ENCODE assay signal across 19 cellular contexts in genomic region chr15:74821790-74822158, GRCh38. TPM values are rescaled to one million over a fixed set of nuclear protein-coding genes. Genes with fewer than 3 reads are reported as not detected.
A peak's percentile ranks its signal among the peaks of the same experiment; 100 is the strongest.
DNase-seq lines count a peak whose midpoint lies in the region; ATAC-seq, FAIRE-seq and TF ChIP-seq lines count a peak whose summit lies in the region.
"Had no signal": no experiment of that assay in that cellular context is flagged by ENCODE, and none has a peak within 500 bp of the region (broad histone marks: within the 10 kb centered on the region; RNA-seq: fewer than 3 reads in every experiment).

No MANE protein-coding gene starts in this region.

- CTCF ChIA-PET in GM12878 (lab: Yijun Ruan, JAX), result interaction anchor here (1.1 to 2.3 kb wide), 11 partner anchors 8 to 187 kb away, joined by 3 to 12 read pairs (median 3); no protein-coding TSS in a partner anchor

- H4K20me1 ChIP-seq in DOHH2 (ENCODE audit: control insufficient read depth, insufficient read depth, low read depth, low read length), result no peaks in the 10 kb centered on the region
- H4K20me1 ChIP-seq in Karpas-422 (ENCODE audit: insufficient read depth, low read depth, low read length), result no peaks in the 10 kb centered on the region; the same call in 1 of the 2 replicates
- no peaks in the 10 kb centered on the region for H4K20me1 ChIP-seq in GM12878 (ENCODE audit: control insufficient read depth, insufficient read depth)

- H3F3A ChIP-seq in DOHH2 (ENCODE audit: control insufficient read depth, insufficient read depth), result 0 out of 2 replicates have a peak, but pooled peaks cover 2% of the 10 kb centered on the region

- no peak for TF ChIP-seq POLR2A in GM12878 (IDR thresholded peaks at IDR 0.05; ENCODE audit: low read depth, low read length)

- ATAC-seq in GM12878, result no peak
- no peak for ATAC-seq in stimulated activated memory B cell treated with anti-CD40 and anti-IgM and Interleukin-4, amounts not matched to agents 10 μg/mL and 1 μg/mL and 100 μg/mL, for 72 hours
- no peak for ATAC-seq in GM21367 (IDR thresholded peaks at IDR 0.05; ENCODE audit: unreplicated experiment)
- no peak for ATAC-seq in HG02623 (IDR thresholded peaks at IDR 0.05; ENCODE audit: unreplicated experiment)

- H3K4me3 ChIP-seq in DOHH2 (ENCODE audit: low read length) (peak overlapping the region; percentile 64), Karpas-422 (ENCODE audit: low read length) (peak overlapping the region; percentile 52; the same call in 1 of the 2 replicates), GM12878 (no peak overlapping the region)

- in situ Hi-C loops in GM12878 (cut with MboI), result no loop called here

- peaks cover 54% of the 10 kb centered on the region for H3K4me1 Mint-ChIP-seq in stimulated activated memory B cell treated with anti-CD40 and anti-IgM and Interleukin-4, amounts not matched to agents 10 μg/mL and 1 μg/mL and 100 μg/mL, for 72 hours

- DNase-seq in Karpas-422 (no peak), GM12878 (ENCODE audit: low read depth, low spot score) (no peak), NCI-H2029 (lab: John Stamatoyannopoulos, UW) (no peak)
- DNase-seq: DMS53, KG1, NCI-H1092 treated with DMSO at 0.1 percent for 48 hours, NCI-H1436 treated with DMSO at 0.1 percent for 48 hours, NCI-H2029 treated with DMSO at 0.1 percent for 48 hours, NCI-H226, NCI-H510A treated with DMSO at 0.1 percent for 48 hours, NCI-H748 treated with DMSO at 0.1 percent for 48 hours, Right ventricle myocardium superior had no signal

- TF ChIP-seq EP300 in GM12878 (IDR thresholded peaks at IDR 0.05; ENCODE audit: borderline replicate concordance in 1 of 2, control insufficient read depth in 1 of 2, low read depth in 2 of 2, low read length in 2 of 2), result no peak

- H3K79me2 ChIP-seq in DOHH2 (ENCODE audit: control insufficient read depth, low read length) (no peaks in the 10 kb centered on the region), Karpas-422 (ENCODE audit: low read length) (peaks cover 14% of the 10 kb centered on the region), GM12878 (ENCODE audit: control insufficient read depth, insufficient read depth, low read length) (no peaks in the 10 kb centered on the region)

- RAD21 ChIA-PET in GM12878 (lab: Charles Lee; ENCODE audit: unreplicated experiment), result interaction anchor here (1.1 to 1.2 kb wide), 2 partner anchors 37 to 188 kb away, joined by 3 to 4 read pairs; no protein-coding TSS in a partner anchor

- H3K27ac ChIP-seq in DOHH2 (ENCODE audit: low read depth, low read length) (peak overlapping the region; percentile 64), Karpas-422 (ENCODE audit: low read length) (peak overlapping the region; percentile 99), GM12878 (ENCODE audit: control insufficient read depth, insufficient read depth) (no peak overlapping the region)

- peak overlapping the region; percentile 74 for H3K9ac ChIP-seq in Karpas-422 (ENCODE audit: low read length)
- H3K9ac ChIP-seq in GM12878 (ENCODE audit: control insufficient read depth, insufficient read depth, low read length), result no peak overlapping the region

- H3K4me2 ChIP-seq in DOHH2 (ENCODE audit: low read length), result peak overlapping the region; percentile 78
- H3K4me2 ChIP-seq in Karpas-422 (ENCODE audit: low read depth, low read length, poor library complexity, severe bottlenecking), result peak overlapping the region; percentile 62
- H3K4me2 ChIP-seq in GM12878 (ENCODE audit: control insufficient read depth, insufficient read depth), result peak overlapping the region; percentile 49; the same call in 1 of the 2 replicates

- no peak overlapping the region for H2AFZ ChIP-seq in Karpas-422 (ENCODE audit: low read length)
- H2AFZ ChIP-seq in GM12878 (ENCODE audit: control insufficient read depth, low read depth, low read length), result no peak overlapping the region

- TF ChIP-seq CTCF in DOHH2 (IDR thresholded peaks at IDR 0.05; ENCODE audit: low read depth, low read length, poor library complexity, severe bottlenecking) (no peak), GM12878 (IDR thresholded peaks at IDR 0.05 in 2 of 3, conservative IDR thresholded peaks at IDR 0.05 in 1 of 3; ENCODE audit: control insufficient read depth in 2 of 3, extremely low read depth in 1 of 3, insufficient read depth in 1 of 3, low read depth in 3 of 3, low read length in 3 of 3) (no peak)

- WGBS in GM12878 (ENCODE audit: insufficient coverage, insufficient replicate concordance, low lambda C conversion rate, missing lambda C conversion rate), result 86% methylated on average over 6 of the region's 7 CpGs

- H3K4me1 ChIP-seq in DOHH2 (ENCODE audit: control insufficient read depth, low read length), result peaks cover 55% of the 10 kb centered on the region
- H3K4me1 ChIP-seq in Karpas-422 (ENCODE audit: low read length), result peaks cover 76% of the 10 kb centered on the region
- H3K4me1 ChIP-seq in GM12878 (ENCODE audit: control insufficient read depth, insufficient read depth, low read length), result peaks cover 16% of the 10 kb centered on the region

- H3K36me3 ChIP-seq in DOHH2 (ENCODE audit: control insufficient read depth, low read length) (no peaks in the 10 kb centered on the region), Karpas-422 (ENCODE audit: insufficient read depth, low read length) (no peaks in the 10 kb centered on the region), GM12878 (ENCODE audit: control insufficient read depth in 2 of 2, insufficient read depth in 2 of 2, low read length in 1 of 2) (no peaks in the 10 kb centered on the region)

- H3K27ac Mint-ChIP-seq in stimulated activated memory B cell treated with anti-CD40 and anti-IgM and Interleukin-4, amounts not matched to agents 10 μg/mL and 1 μg/mL and 100 μg/mL, for 72 hours, result peak overlapping the region; percentile 48

- POLR2A ChIA-PET in GM12878 (lab: Charles Lee), result interaction anchor here (1.1 kb wide), 1 partner anchor 34 kb away, joined by 3 read pairs; no protein-coding TSS in a partner anchor

- H3K9me3 Mint-ChIP-seq in stimulated activated memory B cell treated with anti-CD40 and anti-IgM and Interleukin-4, amounts not matched to agents 10 μg/mL and 1 μg/mL and 100 μg/mL, for 72 hours, result no peaks in the 10 kb centered on the region

- TF ChIP-seq RAD21 in GM12878 (IDR thresholded peaks at IDR 0.05; ENCODE audit: insufficient read depth, low read depth, low read length), result no peak

- SMC1A ChIA-PET in GM12878 (lab: Charles Lee; ENCODE audit: uncharacterized antibody, unreplicated experiment), result interaction anchor here (1.3 kb wide), 1 partner anchor 9 kb away, joined by 3 read pairs; no protein-coding TSS in a partner anchor

- H3K27me3 Mint-ChIP-seq in stimulated activated memory B cell treated with anti-CD40 and anti-IgM and Interleukin-4, amounts not matched to agents 10 μg/mL and 1 μg/mL and 100 μg/mL, for 72 hours, result peaks cover 39% of the 10 kb centered on the region

- no TSS peak for BruUV-seq in GM12878 (replicated peaks; lab: Mats Ljungman, UMichigan)

- H3K36me3 Mint-ChIP-seq in stimulated activated memory B cell treated with anti-CD40 and anti-IgM and Interleukin-4, amounts not matched to agents 10 μg/mL and 1 μg/mL and 100 μg/mL, for 72 hours, result no peaks in the 10 kb centered on the region

- intact Hi-C loops in GM12878 (cut with micrococcal nuclease; ENCODE audit: unreplicated experiment), result no loop called here

- no peak overlapping the region for H3K4me3 Mint-ChIP-seq in stimulated activated memory B cell treated with anti-CD40 and anti-IgM and Interleukin-4, amounts not matched to agents 10 μg/mL and 1 μg/mL and 100 μg/mL, for 72 hours

- FAIRE-seq in GM12878 (lab: Jason Lieb, UNC), result no peak
- FAIRE-seq: D721Med had no signal

- H3K27me3 ChIP-seq in DOHH2 (ENCODE audit: control insufficient read depth, low read length) (peaks cover 4% of the 10 kb centered on the region; the same call in 1 of the 2 replicates), Karpas-422 (ENCODE audit: low read length) (no peaks in the 10 kb centered on the region), GM12878 (replicated peaks in 1 of 2; ENCODE audit: control insufficient read depth in 2 of 2, insufficient read depth in 2 of 2, low read length in 1 of 2) (peaks cover 0 to 6% of the 10 kb centered on the region in 2 experiments; a peak in 2 of 4 replicates)

- H3K9me3 ChIP-seq in DOHH2 (ENCODE audit: control insufficient read depth, insufficient read depth, low read length) (no peaks in the 10 kb centered on the region), Karpas-422 (ENCODE audit: low read length) (no peaks in the 10 kb centered on the region), GM12878 (replicated peaks; ENCODE audit: control insufficient read depth, insufficient read depth, low read length) (no peaks in the 10 kb centered on the region)

- H3K9me2 ChIP-seq in DOHH2 (replicated peaks; ENCODE audit: control insufficient read depth, low read length) (no peaks in the 10 kb centered on the region), Karpas-422 (replicated peaks; ENCODE audit: insufficient read depth, low read length) (no peaks in the 10 kb centered on the region)

RNA-seq across cellular contexts. Expression of gene CPLX3, which starts 4.7 kb away (rescaled TPM):
- 5.2 and 7.3 TPM in 2 replicates for total RNA-seq in Karpas-422 (2014; rRNA removed; shearing (Covaris generic); ENCODE audit: low replicate concordance)
- not detected in 2 replicates for total RNA-seq in GM12878 (2013; cell fraction: nucleolus; rRNA removed)
- total RNA-seq in GM12878 (2014; rRNA removed) (0.11 TPM in 1 of 2 replicates, not detected in the other), GM12878 (2014; rRNA removed; fragmentation: Illumina TruSeq; extraction: Trizol) (not detected in 2 replicates), GM12878 (2021) (not detected in 2 replicates)
- polyA plus RNA-seq in GM12878 (2011; ENCODE audit: low read depth), result not detected
- polyA plus RNA-seq in GM12878 (2011; rRNA removed) (not detected in 2 replicates), GM12878 (2014; fragmentation: Illumina TruSeq; extraction: Trizol) (not detected in 2 replicates), GM12878 (2014; fragmentation: Nextera tagmentation; extraction: Ambion mirVana) (under 1 TPM in 1 of 2 experiments, not detected in 1; 0.02 TPM), GM12878 (2014; rRNA removed) (0.04 TPM in 1 of 2 replicates, not detected in the other), GM12878 (2016; fragmentation: Nextera tagmentation; extraction: Ambion mirVana) (not detected)
- not detected in 2 replicates for polyA plus RNA-seq in GM12878 (2011; cell fraction: cytosol; rRNA removed)
- polyA plus RNA-seq in GM12878 (2011; cell fraction: nucleus; rRNA removed), result 0.16 and 0.24 TPM in 2 replicates
- not detected in 2 replicates for polyA plus RNA-seq in GM12878 (2012)
- polyA minus RNA-seq in GM12878 (2011; rRNA and poly(A)+ RNA removed), result not detected in 2 replicates
- polyA minus RNA-seq in GM12878 (2011; cell fraction: cytosol; rRNA and poly(A)+ RNA removed), result not detected in 2 replicates
- not detected in 2 replicates for polyA minus RNA-seq in GM12878 (2011; cell fraction: nucleus; rRNA and poly(A)+ RNA removed)
- total RNA-seq: SK-MEL-5 had no signal

RNA-seq across cellular contexts. Expression of gene LMAN1L, which starts 9.1 kb away (rescaled TPM):
- total RNA-seq in Karpas-422 (2014; rRNA removed; shearing (Covaris generic); ENCODE audit: low replicate concordance), result 3.3 and 4.3 TPM in 2 replicates
- total RNA-seq in GM12878 (2013; cell fraction: nucleolus; rRNA removed), result 0.47 and 0.61 TPM in 2 replicates
- total RNA-seq in GM12878 (2014; rRNA removed), result not detected in 2 replicates
- not detected in 2 replicates for total RNA-seq in GM12878 (2014; rRNA removed; fragmentation: Illumina TruSeq; extraction: Trizol)
- not detected in 2 replicates for total RNA-seq in GM12878 (2021)
- not detected for polyA plus RNA-seq in GM12878 (2011; ENCODE audit: low read depth)
- not detected in 2 replicates for polyA plus RNA-seq in GM12878 (2011; rRNA removed)
- not detected in 2 replicates for polyA plus RNA-seq in GM12878 (2011; cell fraction: cytosol; rRNA removed)
- polyA plus RNA-seq in GM12878 (2011; cell fraction: nucleus; rRNA removed), result 0.16 and 0.76 TPM in 2 replicates
- 0.20 and 0.32 TPM in 2 replicates for polyA plus RNA-seq in GM12878 (2012)
- not detected in 2 replicates for polyA plus RNA-seq in GM12878 (2014; fragmentation: Illumina TruSeq; extraction: Trizol)
- polyA plus RNA-seq in GM12878 (2014; fragmentation: Nextera tagmentation; extraction: Ambion mirVana), result not detected
- not detected in 2 replicates for polyA plus RNA-seq in GM12878 (2014; rRNA removed)
- polyA plus RNA-seq in GM12878 (2016; fragmentation: Nextera tagmentation; extraction: Ambion mirVana), result not detected
- 0.29 TPM in 1 of 2 replicates, not detected in the other for polyA minus RNA-seq in GM12878 (2011; rRNA and poly(A)+ RNA removed)
- not detected in 2 replicates for polyA minus RNA-seq in GM12878 (2011; cell fraction: cytosol; rRNA and poly(A)+ RNA removed)
- polyA minus RNA-seq in GM12878 (2011; cell fraction: nucleus; rRNA and poly(A)+ RNA removed), result not detected in 2 replicates
- total RNA-seq: H7, SK-MEL-5 had no signal

RNA-seq across cellular contexts. Expression of gene ULK3, which starts 21.2 kb away (rescaled TPM):
- 87.3 and 89.6 TPM in 2 replicates for total RNA-seq in Karpas-422 (2014; rRNA removed; shearing (Covaris generic); ENCODE audit: low replicate concordance)
- 50.6 and 54.0 TPM in 2 replicates for total RNA-seq in GM12878 (2013; cell fraction: nucleolus; rRNA removed)
- 28.2 and 29.4 TPM in 2 replicates for total RNA-seq in GM12878 (2014; rRNA removed)
- total RNA-seq in GM12878 (2014; rRNA removed; fragmentation: Illumina TruSeq; extraction: Trizol), result 12.3 and 14.1 TPM in 2 replicates
- 27.8 and 31.9 TPM in 2 replicates for total RNA-seq in GM12878 (2021)
- polyA plus RNA-seq in GM12878 (2011; ENCODE audit: low read depth), result 10.4 TPM
- polyA plus RNA-seq in GM12878 (2011; rRNA removed), result 29.7 and 38.8 TPM in 2 replicates
- 35.0 and 41.0 TPM in 2 replicates for polyA plus RNA-seq in GM12878 (2011; cell fraction: cytosol; rRNA removed)
- polyA plus RNA-seq in GM12878 (2011; cell fraction: nucleus; rRNA removed), result 214 and 258 TPM in 2 replicates
- 15.2 and 22.4 TPM in 2 replicates for polyA plus RNA-seq in GM12878 (2012)
- 19.9 and 25.4 TPM in 2 replicates for polyA plus RNA-seq in GM12878 (2014; fragmentation: Illumina TruSeq; extraction: Trizol)
- polyA plus RNA-seq in GM12878 (2014; fragmentation: Nextera tagmentation; extraction: Ambion mirVana), result 1 to 10 TPM in 1 of 2 experiments, under 1 TPM in 1; 0.64 to 1.4 TPM
- 35.3 and 38.9 TPM in 2 replicates for polyA plus RNA-seq in GM12878 (2014; rRNA removed)
- 10 to 100 TPM; 26.2 to 28.1 TPM for polyA plus RNA-seq in GM12878 (2016; fragmentation: Nextera tagmentation; extraction: Ambion mirVana)
- polyA minus RNA-seq in GM12878 (2011; rRNA and poly(A)+ RNA removed), result 19.2 and 19.5 TPM in 2 replicates
- 6.1 and 9.3 TPM in 2 replicates for polyA minus RNA-seq in GM12878 (2011; cell fraction: cytosol; rRNA and poly(A)+ RNA removed)
- 21.8 and 23.7 TPM in 2 replicates for polyA minus RNA-seq in GM12878 (2011; cell fraction: nucleus; rRNA and poly(A)+ RNA removed)

RNA-seq across cellular contexts. Expression of gene CSK, which starts 39.9 kb away (rescaled TPM):
- total RNA-seq in Karpas-422 (2014; rRNA removed; shearing (Covaris generic); ENCODE audit: low replicate concordance), result 172 and 306 TPM in 2 replicates
- total RNA-seq in GM12878 (2013; cell fraction: nucleolus; rRNA removed), result 239 and 258 TPM in 2 replicates
- total RNA-seq in GM12878 (2014; rRNA removed) (70.9 and 77.3 TPM in 2 replicates), GM12878 (2014; rRNA removed; fragmentation: Illumina TruSeq; extraction: Trizol) (68.1 and 70.9 TPM in 2 replicates), GM12878 (2021) (313 and 327 TPM in 2 replicates)
- 88.8 TPM for polyA plus RNA-seq in GM12878 (2011; ENCODE audit: low read depth)
- polyA plus RNA-seq in GM12878 (2011; rRNA removed) (54.2 and 107 TPM in 2 replicates), GM12878 (2014; fragmentation: Illumina TruSeq; extraction: Trizol) (39.6 and 132 TPM in 2 replicates), GM12878 (2014; fragmentation: Nextera tagmentation; extraction: Ambion mirVana) (10 to 100 TPM in 1 of 2 experiments, 1 to 10 TPM in 1; 3.4 to 11.5 TPM), GM12878 (2014; rRNA removed) (134 and 172 TPM in 2 replicates), GM12878 (2016; fragmentation: Nextera tagmentation; extraction: Ambion mirVana) (10 to 100 TPM; 53.4 to 74.3 TPM)
- 137 and 141 TPM in 2 replicates for polyA plus RNA-seq in GM12878 (2011; cell fraction: cytosol; rRNA removed)
- polyA plus RNA-seq in GM12878 (2011; cell fraction: nucleus; rRNA removed), result 436 and 515 TPM in 2 replicates
- polyA plus RNA-seq in GM12878 (2012), result 170 and 175 TPM in 2 replicates
- 134 and 177 TPM in 2 replicates for polyA minus RNA-seq in GM12878 (2011; rRNA and poly(A)+ RNA removed)
- 98.8 and 103 TPM in 2 replicates for polyA minus RNA-seq in GM12878 (2011; cell fraction: cytosol; rRNA and poly(A)+ RNA removed)
- polyA minus RNA-seq in GM12878 (2011; cell fraction: nucleus; rRNA and poly(A)+ RNA removed), result 80.9 and 166 TPM in 2 replicates

RNA-seq across cellular contexts. Expression of gene SCAMP2, which starts 51.4 kb away (rescaled TPM):
- total RNA-seq in Karpas-422 (2014; rRNA removed; shearing (Covaris generic); ENCODE audit: low replicate concordance), result 37.1 and 54.9 TPM in 2 replicates
- total RNA-seq in GM12878 (2013; cell fraction: nucleolus; rRNA removed), result 61.5 and 62.7 TPM in 2 replicates
- total RNA-seq in GM12878 (2014; rRNA removed) (51.2 and 54.8 TPM in 2 replicates), GM12878 (2014; rRNA removed; fragmentation: Illumina TruSeq; extraction: Trizol) (33.4 and 34.2 TPM in 2 replicates), GM12878 (2021) (98.5 and 101 TPM in 2 replicates)
- 45.6 TPM for polyA plus RNA-seq in GM12878 (2011; ENCODE audit: low read depth)
- polyA plus RNA-seq in GM12878 (2011; rRNA removed) (30.8 and 117 TPM in 2 replicates), GM12878 (2014; fragmentation: Illumina TruSeq; extraction: Trizol) (112 and 114 TPM in 2 replicates), GM12878 (2014; fragmentation: Nextera tagmentation; extraction: Ambion mirVana) (10 to 100 TPM; 10.9 to 22.5 TPM), GM12878 (2014; rRNA removed) (98.4 and 118 TPM in 2 replicates), GM12878 (2016; fragmentation: Nextera tagmentation; extraction: Ambion mirVana) (100 to 1,000 TPM; 156 to 158 TPM)
- polyA plus RNA-seq in GM12878 (2011; cell fraction: cytosol; rRNA removed), result 93.5 and 127 TPM in 2 replicates
- polyA plus RNA-seq in GM12878 (2011; cell fraction: nucleus; rRNA removed), result 94.2 and 105 TPM in 2 replicates
- polyA plus RNA-seq in GM12878 (2012), result 80.2 and 83.4 TPM in 2 replicates
- polyA minus RNA-seq in GM12878 (2011; rRNA and poly(A)+ RNA removed), result 106 and 111 TPM in 2 replicates
- 42.9 and 46.9 TPM in 2 replicates for polyA minus RNA-seq in GM12878 (2011; cell fraction: cytosol; rRNA and poly(A)+ RNA removed)
- 23.8 and 33.4 TPM in 2 replicates for polyA minus RNA-seq in GM12878 (2011; cell fraction: nucleus; rRNA and poly(A)+ RNA removed)
